Comparison of ENCODE assay signal across 11 cellular contexts in genomic region chr7:148447221-148447845, GRCh38.
DNase-seq lines count a peak whose midpoint lies in the region; ATAC-seq and TF ChIP-seq lines count a peak whose summit lies in the region.
"Had no signal": no experiment of that assay in that cellular context is flagged by ENCODE, and none has a peak within 500 bp of the region (broad histone marks: within the 10 kb centered on the region; RNA-seq: fewer than 3 reads in every experiment).

No MANE protein-coding gene starts in this region.

- TF ChIP-seq CTCF in mucosa of descending colon (IDR thresholded peaks at IDR 0.05) (no peak), stomach (IDR thresholded peaks at IDR 0.05) (no peak)

- peak overlapping the region in 1 of 5 donors; percentile 32 for H3K27ac ChIP-seq in stomach

- DNase-seq in mucosa of descending colon (no peak), SKM-1 (lab: John Stamatoyannopoulos, UW; ENCODE audit: unreplicated experiment) (no peak), NK-92 (lab: John Stamatoyannopoulos, UW; ENCODE audit: unreplicated experiment) (no peak), stomach (no peak)
- DNase-seq: erythroblast, NCI-H446 treated with DMSO at 0.1 percent for 48 hours, T-helper 9 cell had no signal

- ATAC-seq in GM18861 (IDR thresholded peaks at IDR 0.05; ENCODE audit: unreplicated experiment) (peak; percentile 93), GM21529 (IDR thresholded peaks at IDR 0.05; ENCODE audit: unreplicated experiment) (peak; percentile 92), HG03354 (IDR thresholded peaks at IDR 0.05; ENCODE audit: poor library complexity, severe bottlenecking, unreplicated experiment) (peak; percentile 92), mucosa of descending colon (peak; percentile 91), GM19324 (IDR thresholded peaks at IDR 0.05; ENCODE audit: low FRiP score, unreplicated experiment) (no peak)

- H3K4me3 ChIP-seq in mucosa of descending colon, result no peak overlapping the region
- H3K4me3 ChIP-seq in stomach, result no peak overlapping the region

- no peak for TF ChIP-seq POLR2A in stomach (IDR thresholded peaks at IDR 0.05)

- H3K9me3 ChIP-seq in mucosa of descending colon, result peaks cover 13% of the 10 kb centered on the region
- H3K9me3 ChIP-seq in stomach, result peaks cover 9 to 20% (median 17%) of the 10 kb centered on the region in 4 donors

- no peaks in the 10 kb centered on the region for H3K27me3 ChIP-seq in stomach

- 17 to 30% (median 20%) methylated on average over 4 of the region's 4 CpGs for WGBS in stomach, 5 donors

- no peak for TF ChIP-seq EP300 in stomach (IDR thresholded peaks at IDR 0.05)

- H3K4me1 ChIP-seq in mucosa of descending colon (ENCODE audit: low read depth) (peaks cover 11% of the 10 kb centered on the region), stomach (peaks cover 0 to 11% (median 3%) of the 10 kb centered on the region in 4 donors)

- intact Hi-C loops in mucosa of descending colon (cut with DNase I, micrococcal nuclease) (no loop called here), stomach (cut with DNase I; ENCODE audit: low total_unique reads) (no loop called here)

- H3K36me3 ChIP-seq in mucosa of descending colon (ENCODE audit: low read depth), result no peaks in the 10 kb centered on the region
- H3K36me3 ChIP-seq in stomach, result no peaks in the 10 kb centered on the region
